In genomic region chr10:30581779-30582380, GRCh38 we compare ENCODE assay signal across 9 cellular contexts. TPM values are rescaled to one million over a fixed set of nuclear protein-coding genes. Genes with fewer than 3 reads are reported as not detected.
DNase-seq lines count a peak whose midpoint lies in the region; ATAC-seq and TF ChIP-seq lines count a peak whose summit lies in the region.
"Had no signal": no experiment of that assay in that cellular context is flagged by ENCODE, and none has a peak within 500 bp of the region (broad histone marks: within the 10 kb centered on the region; RNA-seq: fewer than 3 reads in every experiment).

No MANE protein-coding gene starts in this region.

- no peak overlapping the region for H2AFZ ChIP-seq in GM23338
- H2AFZ ChIP-seq in SK-N-SH (ENCODE audit: low read depth) = no peak overlapping the region

- peaks cover 13% of the 10 kb centered on the region for H3K4me1 Mint-ChIP-seq in GM23338
- H3K4me1 Mint-ChIP-seq in progenitor cell of endocrine pancreas (ENCODE audit: low read depth) = peaks cover 15% of the 10 kb centered on the region

- POLR2A ChIA-PET in SK-N-SH (lab: Yijun Ruan, JAX) = no interaction called here

- ATAC-seq in GM23338 = peak; percentile 73
- ATAC-seq in HG02973 (IDR thresholded peaks at IDR 0.05; ENCODE audit: unreplicated experiment) = no peak
- ATAC-seq: activated naive CD4-positive, alpha-beta T cell treated with anti-CD3 and anti-CD28 coated beads, Interleukin-2, amount 50 U/mL, for 72 hours had no signal

- H3K4me2 ChIP-seq in GM23338 (no peak overlapping the region), SK-N-SH (no peak overlapping the region)

- H3K36me3 Mint-ChIP-seq in GM23338 (ENCODE audit: low read depth) (no peaks in the 10 kb centered on the region), progenitor cell of endocrine pancreas (ENCODE audit: insufficient read depth) (no peaks in the 10 kb centered on the region)
- H3K36me3 Mint-ChIP-seq: activated naive CD4-positive, alpha-beta T cell treated with anti-CD3 and anti-CD28 coated beads, Interleukin-2, amount 50 U/mL, for 72 hours had no signal

- TF ChIP-seq RAD21 in SK-N-SH (IDR thresholded peaks at IDR 0.05; ENCODE audit: low read length) = peak; percentile 59

- H4K20me1 ChIP-seq in GM23338 (replicated peaks; ENCODE audit: insufficient read depth) (no peaks in the 10 kb centered on the region), SK-N-SH (ENCODE audit: insufficient read depth) (no peaks in the 10 kb centered on the region)

- H3K36me3 ChIP-seq in GM23338 (ENCODE audit: insufficient read depth) = no peaks in the 10 kb centered on the region
- no peaks in the 10 kb centered on the region for H3K36me3 ChIP-seq in SK-N-SH (replicated peaks in 1 of 2; ENCODE audit: control insufficient read depth in 1 of 2, insufficient read depth in 2 of 2, low read length in 1 of 2)

- no peaks in the 10 kb centered on the region for H3K9me2 ChIP-seq in GM23338 (ENCODE audit: insufficient read depth)
- H3K9me2 ChIP-seq in SK-N-SH = no peaks in the 10 kb centered on the region

- H3K4me3 Mint-ChIP-seq in GM23338 (no peak overlapping the region), progenitor cell of endocrine pancreas (ENCODE audit: low read depth) (no peak overlapping the region)

- H3K9me3 Mint-ChIP-seq in GM23338 (no peaks in the 10 kb centered on the region), progenitor cell of endocrine pancreas (ENCODE audit: low read depth) (no peaks in the 10 kb centered on the region)
- H3K9me3 Mint-ChIP-seq: activated naive CD4-positive, alpha-beta T cell treated with anti-CD3 and anti-CD28 coated beads, Interleukin-2, amount 50 U/mL, for 72 hours had no signal

- DNase-seq in NCI-H2171 treated with DMSO at 0.1 percent for 48 hours (lab: John Stamatoyannopoulos, UW) (peak; percentile 0), NCI-H2171 (lab: John Stamatoyannopoulos, UW) (no peak), GM23338 (ENCODE audit: low spot score) (peak; percentile 74), SK-N-SH (peak; percentile 68), fibroblast of mammary gland (ENCODE audit: low read depth) (peak; percentile 61), progenitor cell of endocrine pancreas (ENCODE audit: low spot score, unreplicated experiment) (no peak)
- DNase-seq in activated CD8-positive, alpha-beta memory T cell treated with anti-CD3 and anti-CD28 coated beads, Interleukin-2, amount 50 U/mL, for 4 hours = no peak

- H3K27ac ChIP-seq in GM23338 (ENCODE audit: low read depth) = no peak overlapping the region
- no peak overlapping the region for H3K27ac ChIP-seq in SK-N-SH (ENCODE audit: low read depth in 2 of 2, low read length in 1 of 2)

- H3K27ac Mint-ChIP-seq in GM23338 (no peak overlapping the region), progenitor cell of endocrine pancreas (no peak overlapping the region)
- H3K27ac Mint-ChIP-seq: activated naive CD4-positive, alpha-beta T cell treated with anti-CD3 and anti-CD28 coated beads, Interleukin-2, amount 50 U/mL, for 72 hours had no signal

- peak; percentile 75 to 94 for TF ChIP-seq CTCF in GM23338 (conservative IDR thresholded peaks at IDR 0.05; ENCODE audit: low read depth in 2 of 2)
- TF ChIP-seq CTCF in SK-N-SH (IDR thresholded peaks at IDR 0.05) = peak; percentile 89
- peak; percentile 90 for TF ChIP-seq CTCF in fibroblast of mammary gland (conservative IDR thresholded peaks at IDR 0.05; ENCODE audit: control insufficient read depth, insufficient read depth, low read depth, low read length)
- peak; percentile 80 for TF ChIP-seq CTCF in progenitor cell of endocrine pancreas (IDR thresholded peaks at IDR 0.05; ENCODE audit: unreplicated experiment)

- no peaks in the 10 kb centered on the region for H3K79me2 ChIP-seq in GM23338 (replicated peaks; ENCODE audit: insufficient read depth)
- H3K79me2 ChIP-seq in SK-N-SH (ENCODE audit: insufficient read depth) = no peaks in the 10 kb centered on the region

- no peaks in the 10 kb centered on the region for H3K27me3 ChIP-seq in GM23338 (ENCODE audit: insufficient read depth)
- H3K27me3 ChIP-seq in SK-N-SH (ENCODE audit: insufficient read depth) = no peaks in the 10 kb centered on the region

- no peaks in the 10 kb centered on the region for H3K27me3 Mint-ChIP-seq in GM23338 (ENCODE audit: insufficient read depth, low read depth, poor library complexity)
- no peaks in the 10 kb centered on the region for H3K27me3 Mint-ChIP-seq in progenitor cell of endocrine pancreas

- CTCF ChIA-PET in SK-N-SH (lab: Yijun Ruan, JAX) = interaction anchor here (0.6 to 3.8 kb wide), 29 partner anchors 9 to 561 kb away, joined by 3 to 52 read pairs (median 5); no protein-coding TSS in a partner anchor

- H3K4me3 ChIP-seq in GM23338 (no peak overlapping the region), SK-N-SH (ENCODE audit: low read depth in 2 of 2, low read length in 1 of 2) (no peak overlapping the region; a peak in 1 of 4 replicates), fibroblast of mammary gland (ENCODE audit: control insufficient read depth, low read depth, low read length) (no peak overlapping the region)

- no peaks in the 10 kb centered on the region for H3F3A ChIP-seq in GM23338 (replicated peaks; ENCODE audit: low read depth)
- H3F3A ChIP-seq in SK-N-SH (replicated peaks; ENCODE audit: insufficient read depth) = peaks cover 5% of the 10 kb centered on the region

- WGBS in SK-N-SH (ENCODE audit: low lambda C conversion rate) = 36% methylated on average over 3 of the region's 3 CpGs

- no peak for TF ChIP-seq EP300 in SK-N-SH (IDR thresholded peaks at IDR 0.05; ENCODE audit: borderline replicate concordance in 1 of 2, low read depth in 1 of 2, low read length in 1 of 2)

- no peaks in the 10 kb centered on the region for H3K9me3 ChIP-seq in SK-N-SH

- no peak overlapping the region for H3K9ac ChIP-seq in SK-N-SH

- H3K4me1 ChIP-seq in GM23338 (ENCODE audit: insufficient read depth) (peaks cover 7% of the 10 kb centered on the region; the same call in 1 of the 2 replicates), SK-N-SH (ENCODE audit: control insufficient read depth in 1 of 2, insufficient read depth in 2 of 2, low read depth in 1 of 2, low read length in 1 of 2) (peaks cover 3 to 4% of the 10 kb centered on the region in 2 experiments; a peak in 2 of 4 replicates)

TF ChIP-seq in GM23338, 12 proteins besides CTCF, POLR2A, EP300 and RAD21 (continues in another document):
- TF ChIP-seq JUNB (IDR thresholded peaks at IDR 0.05; ENCODE audit: unreplicated experiment) (no peak), ZNF114 (CRISPR knock-in tag; IDR thresholded peaks at IDR 0.05) (no peak)

TF ChIP-seq in SK-N-SH, 30 proteins besides CTCF, POLR2A, EP300 and RAD21:
- TF ChIP-seq ELF1 (IDR thresholded peaks at IDR 0.05) (no peak), SMC3 (IDR thresholded peaks at IDR 0.05; ENCODE audit: low read depth, low read length) (peak; percentile 19; the same call in 1 of the 2 replicates)
TF ChIP-seq in SK-N-SH: peak in this region for 1.

RNA-seq across cellular contexts. Expression of gene LYZL2, which starts 47.7 kb away (rescaled TPM):
- not detected in 2 replicates for total RNA-seq in GM23338 (2014; rRNA removed; shearing (Covaris generic))
- polyA plus RNA-seq in GM23338 (2016; fragmentation: Nextera tagmentation; extraction: Ambion mirVana) (not detected in 2 replicates), SK-N-SH (2012; rRNA removed) (not detected in 2 replicates)
- polyA plus RNA-seq in SK-N-SH (2012; cell fraction: cytosol; rRNA removed) = not detected in 2 replicates
- polyA plus RNA-seq in SK-N-SH (2012; cell fraction: nucleus; rRNA removed) = not detected in 2 replicates
- not detected in 2 replicates for total RNA-seq in progenitor cell of endocrine pancreas
- total RNA-seq: activated naive CD4-positive, alpha-beta T cell treated with anti-CD3 and anti-CD28 coated beads, Interleukin-2, amount 50 U/mL, for 72 hours had no signal

Comparison
In these comparisons a context has a peak if more than half of its experiments do, and no peak if none do; other contexts are left out.
1. DNase-seq: peak in NCI-H2171 treated with DMSO at 0.1 percent for 48 hours (single experiment), GM23338 (single experiment), SK-N-SH (single experiment) and fibroblast of mammary gland (single experiment); none in NCI-H2171 (single experiment), progenitor cell of endocrine pancreas (single experiment) and activated CD8-positive, alpha-beta memory T cell treated with anti-CD3 and anti-CD28 coated beads, Interleukin-2, amount 50 U/mL, for 4 hours (single experiment).
2. Peak in every context shown above with its lines, with median percentiles within 50 percentile points of each other: CTCF ChIP-seq.